Comparison of ENCODE assay signal across 12 cellular contexts in the genomic region with DNA sequence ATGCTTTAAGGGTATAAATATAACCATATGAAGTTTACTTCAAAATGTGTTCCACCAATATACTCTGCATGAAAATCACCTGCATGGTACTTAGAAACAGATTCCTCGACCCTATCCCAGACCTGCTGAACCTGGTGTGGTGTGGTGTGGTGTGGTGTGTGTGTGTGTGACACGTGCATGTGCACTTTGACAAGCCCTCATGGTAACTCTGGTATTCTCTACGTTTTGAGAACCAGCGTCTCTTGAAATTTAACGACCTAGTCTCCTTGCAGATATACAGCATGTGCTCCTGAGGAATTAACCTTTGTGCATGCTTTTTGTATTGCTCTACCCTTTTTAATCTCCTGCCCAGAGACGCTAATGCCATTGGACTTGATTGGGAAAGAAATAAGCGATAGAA. TPM values are rescaled to one million over a fixed set of nuclear protein-coding genes. Genes with fewer than 3 reads are reported as not detected.
"Had no signal": no experiment of that assay in that cellular context is flagged by ENCODE, and none has a peak within 500 bp of the region (broad histone marks: within the 10 kb centered on the region; RNA-seq: fewer than 3 reads in every experiment).

No MANE protein-coding gene starts in this region.

- H3K4me1 ChIP-seq: HAP-1 had no signal

- H3K36me3 ChIP-seq: HAP-1 had no signal

- H3K9ac ChIP-seq: GM23248 had no signal

- ATAC-seq: GM23338, HCT116 had no signal

- H2AFZ ChIP-seq: GM23248, GM23338 had no signal

- H3K4me2 ChIP-seq: GM23338 had no signal

- H3K4me3 ChIP-seq: GM23248, GM23338, HAP-1 had no signal

- FAIRE-seq: H1, H54 had no signal

- H3K27ac ChIP-seq: GM23248 had no signal

- DNase-seq: GM23248, GOT3, H7, H9, HCEC 1CT, HFFc6 had no signal

- H3K9me3 ChIP-seq: HAP-1 had no signal

RNA-seq across cellular contexts. Expression of a gene that starts 29.5 kb away (rescaled TPM):
- total RNA-seq: GM23248, GM23338, H1, H4, H7, H9, HFFc6 had no signal
- polyA plus RNA-seq: GM23248, GM23338, H1 had no signal
